ENCODE assay signal across 8 cellular contexts in the genomic region with DNA sequence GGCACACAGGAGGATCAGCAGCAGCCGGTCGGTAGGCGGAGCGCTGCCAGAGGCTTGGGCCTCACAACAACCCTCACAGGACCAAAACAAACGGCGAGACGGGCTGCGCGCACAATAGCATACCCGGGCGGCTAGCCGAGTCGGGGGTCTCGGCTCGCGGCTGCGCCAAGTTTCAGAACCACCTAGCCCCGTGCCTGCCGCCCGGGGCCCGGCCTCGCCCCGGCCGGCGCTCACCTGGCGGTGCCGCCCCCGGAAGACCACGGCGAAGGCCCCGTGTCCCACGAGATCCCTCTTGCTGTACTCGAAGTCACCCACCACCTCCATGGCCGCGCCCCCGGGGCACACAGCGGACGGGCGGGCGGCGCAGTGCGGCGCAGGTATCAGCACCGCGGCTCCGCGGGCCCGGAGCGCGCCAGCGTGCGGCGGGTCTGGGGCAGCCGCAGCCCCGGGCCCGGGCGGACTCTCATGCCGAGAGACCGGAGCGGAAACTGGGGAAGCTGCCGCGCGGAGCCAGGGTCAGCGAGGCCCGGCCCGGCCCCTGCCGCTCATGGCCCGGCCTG. TPM values are rescaled to one million over a fixed set of nuclear protein-coding genes. Genes with fewer than 3 reads are reported as not detected.
DNase-seq lines count a peak whose midpoint lies in the region; ATAC-seq, FAIRE-seq and TF ChIP-seq lines count a peak whose summit lies in the region.

No MANE protein-coding gene starts in this region.

- H3K4me2 ChIP-seq in HepG2 (ENCODE audit: low read depth, low read length) = peak overlapping the region; percentile 88

- H3K27me3 ChIP-seq in duodenal mucosa (ENCODE audit: control insufficient read depth in 1 of 2, insufficient read depth in 2 of 2, low read length in 2 of 2) (no peaks in the 10 kb centered on the region), HepG2 (ENCODE audit: control insufficient read depth in 1 of 2, insufficient read depth in 2 of 2, low read length in 2 of 2) (peaks cover 0 to 4% of the 10 kb centered on the region in 2 experiments; a peak in 1 of 5 replicates)

- intact Hi-C loops in HepG2 (cut with micrococcal nuclease; ENCODE audit: unreplicated experiment) = no loop called here

- peaks cover 26% of the 10 kb centered on the region for H3K4me1 Mint-ChIP-seq in activated CD4-positive, alpha-beta T cell treated with anti-CD3 and anti-CD28 coated beads, Interleukin-2, amount 10 ng/mL, durations not matched to agents 7 days and 5 days

- no peaks in the 10 kb centered on the region for H3K9me3 ChIP-seq in duodenal mucosa (ENCODE audit: control insufficient read depth in 1 of 2, low read length in 2 of 2)
- no peaks in the 10 kb centered on the region for H3K9me3 ChIP-seq in HepG2 (ENCODE audit: low read length)

- no peaks in the 10 kb centered on the region for H3K9me3 Mint-ChIP-seq in activated CD4-positive, alpha-beta T cell treated with anti-CD3 and anti-CD28 coated beads, Interleukin-2, amount 10 ng/mL, durations not matched to agents 7 days and 5 days

- H3K27me3 Mint-ChIP-seq in activated CD4-positive, alpha-beta T cell treated with anti-CD3 and anti-CD28 coated beads, Interleukin-2, amount 10 ng/mL, durations not matched to agents 7 days and 5 days = no peaks in the 10 kb centered on the region

- 0 out of 2 replicates have a peak, but pooled peaks have one; percentile 5 for TF ChIP-seq POLR2A in H54 (IDR thresholded peaks at IDR 0.05; ENCODE audit: low read depth, low read length)
- no peak for TF ChIP-seq POLR2A in HepG2 (IDR thresholded peaks at IDR 0.05; ENCODE audit: insufficient read depth in 1 of 2, low read depth in 2 of 2, low read length in 2 of 2)

- H3K79me2 ChIP-seq in HepG2 (ENCODE audit: insufficient read depth, low read length) = no peaks in the 10 kb centered on the region

- H3K27ac ChIP-seq in duodenal mucosa (ENCODE audit: low read depth, low read length) = peak overlapping the region; percentile 22
- H3K27ac ChIP-seq in HepG2 (ENCODE audit: extremely low read length, insufficient read depth, low read length) = no peak overlapping the region

- FAIRE-seq in H54 (lab: Jason Lieb, UNC) (no peak), HepG2 (lab: Jason Lieb, UNC) (no peak)

- no TSS peak for BruUV-seq in HepG2 (replicated peaks; lab: Mats Ljungman, UMichigan)

- POLR2A ChIA-PET in activated CD4-positive, alpha-beta T cell treated with anti-CD3 and anti-CD28 coated beads, Interleukin-2, amount 10 ng/mL, durations not matched to agents 7 days and 5 days (lab: Charles Lee) = no interaction called here
- POLR2A ChIA-PET in HepG2 (lab: Yijun Ruan, JAX) = no interaction called here

- no peaks in the 10 kb centered on the region for H4K20me1 ChIP-seq in HepG2 (ENCODE audit: insufficient read depth, low read length)

- ATAC-seq in HepG2 (peak; percentile 89), HG03469 (IDR thresholded peaks at IDR 0.05; ENCODE audit: unreplicated experiment) (no peak)

- H3K4me1 ChIP-seq in duodenal mucosa (ENCODE audit: control insufficient read depth in 1 of 2, insufficient read depth in 2 of 2, low read length in 2 of 2) (peaks cover 4 to 6% of the 10 kb centered on the region in 2 donors), HepG2 (ENCODE audit: insufficient read depth, low read length) (peaks cover 8% of the 10 kb centered on the region)

- no peak overlapping the region for H2AFZ ChIP-seq in HepG2 (ENCODE audit: low read length)

- TF ChIP-seq EP300 in HepG2 (IDR thresholded peaks at IDR 0.05; ENCODE audit: low read depth in 2 of 2, low read length in 2 of 2) (no peak), HepG2 (CRISPR knock-in tag; IDR thresholded peaks at IDR 0.05; ENCODE audit: borderline replicate concordance) (no peak)

- in situ Hi-C loops in HepG2 (cut with HindIII; ENCODE audit: extremely low pct_ligation_motif_present, low pct_unique_long_range_greater_than_20kb) = no loop called here

- TF ChIP-seq CTCF in HepG2 (CRISPR knock-in tag; IDR thresholded peaks at IDR 0.05) = peak; percentile 53

- H3K27ac Mint-ChIP-seq in activated CD4-positive, alpha-beta T cell treated with anti-CD3 and anti-CD28 coated beads, Interleukin-2, amount 10 ng/mL, durations not matched to agents 7 days and 5 days = peak overlapping the region; percentile 89

- DNase-seq in COR-L47 (lab: John Stamatoyannopoulos, UW) (peak; percentile 17), H54 (ENCODE audit: insufficient read length, low spot score) (peak; percentile 74), NCI-H2171 (lab: John Stamatoyannopoulos, UW) (peak; percentile 39), HepG2 (ENCODE audit: low spot score) (peak; percentile 9)
- peak; percentile 52 for DNase-seq in activated CD4-positive, alpha-beta T cell treated with anti-CD3 and anti-CD28 coated beads, Interleukin-2, amount 10 ng/mL, durations not matched to agents 7 days and 5 days
- peak; percentile 48 to 61 for DNase-seq in stimulated activated CD4-positive, alpha-beta T cell treated with anti-CD3 and anti-CD28 coated beads, Interleukin-2, amount 100 ng/mL, for 24 hours

- peak overlapping the region; percentile 77 to 85 for H3K4me3 ChIP-seq in duodenal mucosa (ENCODE audit: low read depth in 1 of 2, low read length in 2 of 2)
- H3K4me3 ChIP-seq in HepG2 (replicated peaks in 1 of 3; ENCODE audit: insufficient read depth in 1 of 3, low read depth in 2 of 3, low read length in 3 of 3) = peak overlapping the region; percentile 50 to 75 (median 57)

- H3K4me3 Mint-ChIP-seq in activated CD4-positive, alpha-beta T cell treated with anti-CD3 and anti-CD28 coated beads, Interleukin-2, amount 10 ng/mL, durations not matched to agents 7 days and 5 days = peak overlapping the region; percentile 80

- TF ChIP-seq RAD21 in HepG2 (CRISPR knock-in tag; IDR thresholded peaks at IDR 0.05) = no peak

- H3K36me3 ChIP-seq in duodenal mucosa (ENCODE audit: control insufficient read depth in 1 of 2, insufficient read depth in 2 of 2, low read length in 2 of 2) (no peaks in the 10 kb centered on the region), HepG2 (replicated peaks in 1 of 2; ENCODE audit: control insufficient read depth in 1 of 2, insufficient read depth in 2 of 2, low read length in 2 of 2) (no peaks in the 10 kb centered on the region)

- H3K9ac ChIP-seq in duodenal mucosa (ENCODE audit: low read depth in 1 of 2, low read length in 2 of 2) (peak overlapping the region; percentile 63 to 69), HepG2 (ENCODE audit: insufficient read depth, low read depth, low read length) (peak overlapping the region; percentile 54; the same call in 1 of the 2 replicates)

- WGBS in HepG2 (ENCODE audit: low lambda C conversion rate) = 0% methylated on average over 1 of the region's 68 CpGs

- CTCF ChIA-PET in activated CD4-positive, alpha-beta T cell treated with anti-CD3 and anti-CD28 coated beads, Interleukin-2, amount 10 ng/mL, durations not matched to agents 7 days and 5 days (lab: Charles Lee) = interaction anchor here (0.6 to 1.5 kb wide), 2 partner anchors 16 to 142 kb away, joined by 3 to 6 read pairs; no protein-coding TSS in a partner anchor
- CTCF ChIA-PET in HepG2 (lab: Yijun Ruan, JAX; ENCODE audit: low intra/inter-chr PET ratio, low total read pairs) = no interaction called here

- H3K36me3 Mint-ChIP-seq in activated CD4-positive, alpha-beta T cell treated with anti-CD3 and anti-CD28 coated beads, Interleukin-2, amount 10 ng/mL, durations not matched to agents 7 days and 5 days (ENCODE audit: low read depth) = peaks cover 10% of the 10 kb centered on the region

RNA-seq across cellular contexts. Expression of a gene that starts 0.6 kb away (rescaled TPM):
- 10 to 100 TPM; 16.1 to 17.1 TPM for total RNA-seq in activated CD4-positive, alpha-beta T cell treated with anti-CD3 and anti-CD28 coated beads, Interleukin-2, amount 10 ng/mL, durations not matched to agents 7 days and 5 days
- total RNA-seq in HepG2 (2016; rRNA removed; fragmentation: Illumina TruSeq; extraction: Trizol) = not detected in 2 replicates
- total RNA-seq in HepG2 (2016; cell fraction: cytosol; rRNA removed; fragmentation: Illumina TruSeq; extraction: Trizol; ENCODE audit: low read depth) = not detected in 2 replicates
- not detected in 2 replicates for total RNA-seq in HepG2 (2016; cell fraction: insoluble cytoplasmic fraction; rRNA removed; fragmentation: Illumina TruSeq; extraction: Trizol)
- not detected in 2 replicates for total RNA-seq in HepG2 (2016; cell fraction: membrane; rRNA removed; fragmentation: Illumina TruSeq; extraction: Trizol)
- not detected in 2 replicates for total RNA-seq in HepG2 (2016; cell fraction: nucleus; rRNA removed; fragmentation: Illumina TruSeq; extraction: Trizol)
- polyA plus RNA-seq in HepG2 (2011; rRNA removed) = 0.01 TPM in 1 of 2 replicates, not detected in the other
- 0.01 TPM in 1 of 2 replicates, not detected in the other for polyA plus RNA-seq in HepG2 (2011; cell fraction: cytosol; rRNA removed)
- 0.23 TPM in 1 of 2 replicates, not detected in the other for polyA plus RNA-seq in HepG2 (2011; cell fraction: nucleus; rRNA removed)
- polyA plus RNA-seq in HepG2 (2012) = not detected in 2 replicates
- not detected in 2 replicates for polyA plus RNA-seq in HepG2 (2016; cell fraction: cytosol; fragmentation: Illumina TruSeq; extraction: Trizol; ENCODE audit: low read depth)
- not detected in 2 replicates for polyA plus RNA-seq in HepG2 (2016; cell fraction: insoluble cytoplasmic fraction; fragmentation: Illumina TruSeq; extraction: Trizol; ENCODE audit: low read depth)
- not detected in 2 replicates for polyA plus RNA-seq in HepG2 (2016; cell fraction: membrane; fragmentation: Illumina TruSeq; extraction: Trizol; ENCODE audit: low read depth)
- polyA plus RNA-seq in HepG2 (2016; cell fraction: nucleus; fragmentation: Illumina TruSeq; extraction: Trizol; ENCODE audit: insufficient read depth, low read depth) = not detected in 2 replicates
- polyA minus RNA-seq in HepG2 (2011; rRNA and poly(A)+ RNA removed; ENCODE audit: low replicate concordance) = 0.23 TPM in 1 of 2 replicates, not detected in the other
- not detected in 2 replicates for polyA minus RNA-seq in HepG2 (2011; cell fraction: cytosol; rRNA and poly(A)+ RNA removed)
- not detected in 2 replicates for polyA minus RNA-seq in HepG2 (2011; cell fraction: nucleus; rRNA and poly(A)+ RNA removed)

Comparison
In these comparisons a context has a peak if more than half of its experiments do, and no peak if none do; other contexts are left out.
1. DNase-seq: peak in every context shown above with its lines; median percentile 74 in H54; 54 in stimulated activated CD4-positive, alpha-beta T cell treated with anti-CD3 and anti-CD28 coated beads, Interleukin-2, amount 100 ng/mL, for 24 hours; 52 in activated CD4-positive, alpha-beta T cell treated with anti-CD3 and anti-CD28 coated beads, Interleukin-2, amount 10 ng/mL, durations not matched to agents 7 days and 5 days; 39 in NCI-H2171; 17 in COR-L47; 9 in HepG2.
2. RNA of a gene that starts 0.6 kb away (total RNA-seq): 16.1 to 17.1 TPM in activated CD4-positive, alpha-beta T cell treated with anti-CD3 and anti-CD28 coated beads, Interleukin-2, amount 10 ng/mL, durations not matched to agents 7 days and 5 days; not detected in HepG2; every median in the first group is over 10 times any median in the second.